Comparison of ENCODE assay signal across 1 cellular context in the genomic region with DNA sequence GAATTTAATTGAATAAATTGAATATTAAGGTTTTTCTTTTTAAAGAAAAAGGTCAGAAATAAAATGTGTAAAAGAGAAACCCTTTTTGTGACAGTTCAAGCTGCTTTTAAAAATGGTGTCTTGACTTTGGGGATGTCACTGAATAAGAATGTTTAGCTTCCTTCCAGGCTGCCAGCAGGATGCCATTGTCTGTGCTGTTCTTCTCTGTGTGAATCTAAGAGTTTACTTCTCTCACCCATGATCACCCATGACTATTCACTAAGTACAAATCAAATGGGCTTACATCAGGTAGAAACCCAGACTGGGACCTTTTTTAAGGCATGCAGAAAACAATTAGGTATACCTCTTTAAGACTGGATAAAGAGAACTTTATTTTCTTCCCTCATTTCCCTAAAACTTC.
TF ChIP-seq lines count a peak whose summit lies in the region.

No MANE protein-coding gene starts in this region.

TF ChIP-seq in H1, 55 proteins besides CTCF, POLR2A, EP300 and RAD21 (continued from another document):
- TF ChIP-seq, protein P1, sequence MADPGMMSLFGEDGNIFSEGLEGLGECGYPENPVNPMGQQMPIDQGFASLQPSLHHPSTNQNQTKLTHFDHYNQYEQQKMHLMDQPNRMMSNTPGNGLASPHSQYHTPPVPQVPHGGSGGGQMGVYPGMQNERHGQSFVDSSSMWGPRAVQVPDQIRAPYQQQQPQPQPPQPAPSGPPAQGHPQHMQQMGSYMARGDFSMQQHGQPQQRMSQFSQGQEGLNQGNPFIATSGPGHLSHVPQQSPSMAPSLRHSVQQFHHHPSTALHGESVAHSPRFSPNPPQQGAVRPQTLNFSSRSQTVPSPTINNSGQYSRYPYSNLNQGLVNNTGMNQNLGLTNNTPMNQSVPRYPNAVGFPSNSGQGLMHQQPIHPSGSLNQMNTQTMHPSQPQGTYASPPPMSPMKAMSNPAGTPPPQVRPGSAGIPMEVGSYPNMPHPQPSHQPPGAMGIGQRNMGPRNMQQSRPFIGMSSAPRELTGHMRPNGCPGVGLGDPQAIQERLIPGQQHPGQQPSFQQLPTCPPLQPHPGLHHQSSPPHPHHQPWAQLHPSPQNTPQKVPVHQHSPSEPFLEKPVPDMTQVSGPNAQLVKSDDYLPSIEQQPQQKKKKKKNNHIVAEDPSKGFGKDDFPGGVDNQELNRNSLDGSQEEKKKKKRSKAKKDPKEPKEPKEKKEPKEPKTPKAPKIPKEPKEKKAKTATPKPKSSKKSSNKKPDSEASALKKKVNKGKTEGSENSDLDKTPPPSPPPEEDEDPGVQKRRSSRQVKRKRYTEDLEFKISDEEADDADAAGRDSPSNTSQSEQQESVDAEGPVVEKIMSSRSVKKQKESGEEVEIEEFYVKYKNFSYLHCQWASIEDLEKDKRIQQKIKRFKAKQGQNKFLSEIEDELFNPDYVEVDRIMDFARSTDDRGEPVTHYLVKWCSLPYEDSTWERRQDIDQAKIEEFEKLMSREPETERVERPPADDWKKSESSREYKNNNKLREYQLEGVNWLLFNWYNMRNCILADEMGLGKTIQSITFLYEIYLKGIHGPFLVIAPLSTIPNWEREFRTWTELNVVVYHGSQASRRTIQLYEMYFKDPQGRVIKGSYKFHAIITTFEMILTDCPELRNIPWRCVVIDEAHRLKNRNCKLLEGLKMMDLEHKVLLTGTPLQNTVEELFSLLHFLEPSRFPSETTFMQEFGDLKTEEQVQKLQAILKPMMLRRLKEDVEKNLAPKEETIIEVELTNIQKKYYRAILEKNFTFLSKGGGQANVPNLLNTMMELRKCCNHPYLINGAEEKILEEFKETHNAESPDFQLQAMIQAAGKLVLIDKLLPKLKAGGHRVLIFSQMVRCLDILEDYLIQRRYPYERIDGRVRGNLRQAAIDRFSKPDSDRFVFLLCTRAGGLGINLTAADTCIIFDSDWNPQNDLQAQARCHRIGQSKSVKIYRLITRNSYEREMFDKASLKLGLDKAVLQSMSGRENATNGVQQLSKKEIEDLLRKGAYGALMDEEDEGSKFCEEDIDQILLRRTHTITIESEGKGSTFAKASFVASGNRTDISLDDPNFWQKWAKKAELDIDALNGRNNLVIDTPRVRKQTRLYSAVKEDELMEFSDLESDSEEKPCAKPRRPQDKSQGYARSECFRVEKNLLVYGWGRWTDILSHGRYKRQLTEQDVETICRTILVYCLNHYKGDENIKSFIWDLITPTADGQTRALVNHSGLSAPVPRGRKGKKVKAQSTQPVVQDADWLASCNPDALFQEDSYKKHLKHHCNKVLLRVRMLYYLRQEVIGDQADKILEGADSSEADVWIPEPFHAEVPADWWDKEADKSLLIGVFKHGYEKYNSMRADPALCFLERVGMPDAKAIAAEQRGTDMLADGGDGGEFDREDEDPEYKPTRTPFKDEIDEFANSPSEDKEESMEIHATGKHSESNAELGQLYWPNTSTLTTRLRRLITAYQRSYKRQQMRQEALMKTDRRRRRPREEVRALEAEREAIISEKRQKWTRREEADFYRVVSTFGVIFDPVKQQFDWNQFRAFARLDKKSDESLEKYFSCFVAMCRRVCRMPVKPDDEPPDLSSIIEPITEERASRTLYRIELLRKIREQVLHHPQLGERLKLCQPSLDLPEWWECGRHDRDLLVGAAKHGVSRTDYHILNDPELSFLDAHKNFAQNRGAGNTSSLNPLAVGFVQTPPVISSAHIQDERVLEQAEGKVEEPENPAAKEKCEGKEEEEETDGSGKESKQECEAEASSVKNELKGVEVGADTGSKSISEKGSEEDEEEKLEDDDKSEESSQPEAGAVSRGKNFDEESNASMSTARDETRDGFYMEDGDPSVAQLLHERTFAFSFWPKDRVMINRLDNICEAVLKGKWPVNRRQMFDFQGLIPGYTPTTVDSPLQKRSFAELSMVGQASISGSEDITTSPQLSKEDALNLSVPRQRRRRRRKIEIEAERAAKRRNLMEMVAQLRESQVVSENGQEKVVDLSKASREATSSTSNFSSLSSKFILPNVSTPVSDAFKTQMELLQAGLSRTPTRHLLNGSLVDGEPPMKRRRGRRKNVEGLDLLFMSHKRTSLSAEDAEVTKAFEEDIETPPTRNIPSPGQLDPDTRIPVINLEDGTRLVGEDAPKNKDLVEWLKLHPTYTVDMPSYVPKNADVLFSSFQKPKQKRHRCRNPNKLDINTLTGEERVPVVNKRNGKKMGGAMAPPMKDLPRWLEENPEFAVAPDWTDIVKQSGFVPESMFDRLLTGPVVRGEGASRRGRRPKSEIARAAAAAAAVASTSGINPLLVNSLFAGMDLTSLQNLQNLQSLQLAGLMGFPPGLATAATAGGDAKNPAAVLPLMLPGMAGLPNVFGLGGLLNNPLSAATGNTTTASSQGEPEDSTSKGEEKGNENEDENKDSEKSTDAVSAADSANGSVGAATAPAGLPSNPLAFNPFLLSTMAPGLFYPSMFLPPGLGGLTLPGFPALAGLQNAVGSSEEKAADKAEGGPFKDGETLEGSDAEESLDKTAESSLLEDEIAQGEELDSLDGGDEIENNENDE (IDR thresholded peaks at IDR 0.05; ENCODE audit: insufficient replicate concordance, low read length) = no peak
- TF ChIP-seq BRCA1 (IDR thresholded peaks at IDR 0.05; ENCODE audit: low read depth, low read length) (no peak), HDAC2 (IDR thresholded peaks at IDR 0.05; ENCODE audit: borderline replicate concordance in 1 of 2, low read depth in 2 of 2, low read length in 2 of 2) (no peak), YY1 (IDR thresholded peaks at IDR 0.05; ENCODE audit: low read depth, low read length) (0 out of 2 replicates have a peak, but pooled peaks have one; percentile 26), GABPA (IDR thresholded peaks at IDR 0.05; ENCODE audit: borderline replicate concordance, insufficient read depth, low read length) (no peak), NRF1 (IDR thresholded peaks at IDR 0.05; ENCODE audit: low read depth, low read length) (no peak), SAP30 (IDR thresholded peaks at IDR 0.05; ENCODE audit: insufficient read depth, insufficient replicate concordance, low read length) (no peak), TEAD4 (IDR thresholded peaks at IDR 0.05; ENCODE audit: low read depth, low read length) (0 out of 2 replicates have a peak, but pooled peaks have one; percentile 29), NANOG (IDR thresholded peaks at IDR 0.05; ENCODE audit: insufficient read depth, low read depth, low read length, poor library complexity, severe bottlenecking) (peak; percentile 88), SP2 (IDR thresholded peaks at IDR 0.05; ENCODE audit: low read length) (no peak), RNF2 (IDR thresholded peaks at IDR 0.05; ENCODE audit: borderline replicate concordance, low read depth, low read length, missing control alignments, poor library complexity, severe bottlenecking) (no peak), KDM4A (IDR thresholded peaks at IDR 0.05; ENCODE audit: low read depth, low read length, severe bottlenecking) (no peak), EGR1 (IDR thresholded peaks at IDR 0.05; ENCODE audit: borderline replicate concordance, low read depth, low read length) (no peak), TAF1 (IDR thresholded peaks at IDR 0.05; ENCODE audit: low read depth, low read length) (no peak), ZNF274 (IDR thresholded peaks at IDR 0.05; ENCODE audit: borderline replicate concordance, extremely low read depth, low read length) (no peak)
- TF ChIP-seq, protein P2, sequence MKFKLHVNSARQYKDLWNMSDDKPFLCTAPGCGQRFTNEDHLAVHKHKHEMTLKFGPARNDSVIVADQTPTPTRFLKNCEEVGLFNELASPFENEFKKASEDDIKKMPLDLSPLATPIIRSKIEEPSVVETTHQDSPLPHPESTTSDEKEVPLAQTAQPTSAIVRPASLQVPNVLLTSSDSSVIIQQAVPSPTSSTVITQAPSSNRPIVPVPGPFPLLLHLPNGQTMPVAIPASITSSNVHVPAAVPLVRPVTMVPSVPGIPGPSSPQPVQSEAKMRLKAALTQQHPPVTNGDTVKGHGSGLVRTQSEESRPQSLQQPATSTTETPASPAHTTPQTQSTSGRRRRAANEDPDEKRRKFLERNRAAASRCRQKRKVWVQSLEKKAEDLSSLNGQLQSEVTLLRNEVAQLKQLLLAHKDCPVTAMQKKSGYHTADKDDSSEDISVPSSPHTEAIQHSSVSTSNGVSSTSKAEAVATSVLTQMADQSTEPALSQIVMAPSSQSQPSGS (IDR thresholded peaks at IDR 0.05; ENCODE audit: low read length) = no peak
- TF ChIP-seq, protein P3, sequence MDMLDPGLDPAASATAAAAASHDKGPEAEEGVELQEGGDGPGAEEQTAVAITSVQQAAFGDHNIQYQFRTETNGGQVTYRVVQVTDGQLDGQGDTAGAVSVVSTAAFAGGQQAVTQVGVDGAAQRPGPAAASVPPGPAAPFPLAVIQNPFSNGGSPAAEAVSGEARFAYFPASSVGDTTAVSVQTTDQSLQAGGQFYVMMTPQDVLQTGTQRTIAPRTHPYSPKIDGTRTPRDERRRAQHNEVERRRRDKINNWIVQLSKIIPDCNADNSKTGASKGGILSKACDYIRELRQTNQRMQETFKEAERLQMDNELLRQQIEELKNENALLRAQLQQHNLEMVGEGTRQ (IDR thresholded peaks at IDR 0.05; ENCODE audit: low read length) = no peak
- TF ChIP-seq, protein P4, sequence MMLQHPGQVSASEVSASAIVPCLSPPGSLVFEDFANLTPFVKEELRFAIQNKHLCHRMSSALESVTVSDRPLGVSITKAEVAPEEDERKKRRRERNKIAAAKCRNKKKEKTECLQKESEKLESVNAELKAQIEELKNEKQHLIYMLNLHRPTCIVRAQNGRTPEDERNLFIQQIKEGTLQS (IDR thresholded peaks at IDR 0.05; ENCODE audit: insufficient read depth, low read depth, low read length) = no peak
